In the genomic region with DNA sequence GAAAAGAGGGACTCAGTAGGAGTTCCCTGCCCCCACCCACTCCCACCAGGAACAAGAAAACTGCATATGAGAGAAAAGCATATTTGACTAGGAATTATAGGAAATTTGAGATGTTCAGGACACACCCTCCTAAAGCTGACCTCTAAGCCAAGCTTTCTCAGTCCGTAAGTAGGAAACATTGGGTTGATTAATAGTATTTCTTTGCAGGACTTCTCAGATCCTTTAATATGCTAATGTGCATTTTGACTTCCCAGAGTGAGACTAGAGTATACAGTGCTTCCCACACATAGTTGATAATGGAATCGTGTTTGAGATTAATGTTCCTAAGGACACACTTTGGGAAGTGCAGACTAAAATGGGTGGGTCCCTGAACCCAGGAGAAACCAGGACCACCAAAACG, we compare ENCODE assay signal across 9 cellular contexts. TPM values are rescaled to one million over a fixed set of nuclear protein-coding genes. Genes with fewer than 3 reads are reported as not detected.
"Had no signal": no experiment of that assay in that cellular context is flagged by ENCODE, and none has a peak within 500 bp of the region (broad histone marks: within the 10 kb centered on the region; RNA-seq: fewer than 3 reads in every experiment).

No MANE protein-coding gene starts in this region.

- H3K27ac ChIP-seq: HL-60 had no signal

- H3K4me2 ChIP-seq: GM23338 had no signal

- DNase-seq: H9, KG1 had no signal

- H3K4me3 ChIP-seq: GM23338 had no signal

- ATAC-seq: GM23338, HCT116, HepG2 had no signal

- H2AFZ ChIP-seq: GM23338 had no signal

RNA-seq across cellular contexts. Expression of a gene that starts 47.8 kb away (rescaled TPM):
- total RNA-seq: GM23338, H1, H9, HepG2, HT1080 had no signal
- polyA plus RNA-seq: GM23338, H1, HepG2, IgD-negative memory B cell had no signal
